17 cellular contexts compared by ENCODE assay signal in genomic region chr2:28492276-28492675, GRCh38. TPM values are rescaled to one million over a fixed set of nuclear protein-coding genes. Genes with fewer than 3 reads are reported as not detected.
DNase-seq lines count a peak whose midpoint lies in the region; ATAC-seq, FAIRE-seq and TF ChIP-seq lines count a peak whose summit lies in the region.
"Had no signal": no experiment of that assay in that cellular context is flagged by ENCODE, and none has a peak within 500 bp of the region (broad histone marks: within the 10 kb centered on the region; RNA-seq: fewer than 3 reads in every experiment).

No MANE protein-coding gene starts in this region.

- CTCF ChIA-PET in HEK293 (lab: Yijun Ruan, JAX), result interaction anchor here (0.6 to 1.5 kb wide), 11 partner anchors 10 to 1284 kb away, joined by 3 to 4 read pairs (median 3); no protein-coding TSS in a partner anchor

- POLR2A ChIA-PET in HEK293 (lab: Yijun Ruan, JAX), result no interaction called here

- peak; percentile 34 for ATAC-seq in esophagus mucosa
- ATAC-seq: CD8-positive, alpha-beta T cell; HepG2 had no signal

- H3K4me1 ChIP-seq in HEK293 (ENCODE audit: control insufficient read depth, insufficient read depth, low read length) (no peaks in the 10 kb centered on the region), small intestine (ENCODE audit: control insufficient read depth in 2 of 2, insufficient read depth in 1 of 2, low read depth in 1 of 2, low read length in 1 of 2) (no peaks in the 10 kb centered on the region)

- TF ChIP-seq CTCF in HEK293 (tag by site-specific recombination; IDR thresholded peaks at IDR 0.05) (no peak), type B pancreatic cell (conservative IDR thresholded peaks at IDR 0.05) (no peak)

- no peaks in the 10 kb centered on the region for H3K4me1 Mint-ChIP-seq in type B pancreatic cell (ENCODE audit: unreplicated experiment)
- H3K4me1 Mint-ChIP-seq: B cell had no signal

- no peaks in the 10 kb centered on the region for H3K36me3 ChIP-seq in HEK293 (ENCODE audit: control insufficient read depth in 2 of 2, insufficient read depth in 1 of 2, low read length in 2 of 2)
- H3K36me3 ChIP-seq in small intestine (ENCODE audit: control insufficient read depth in 2 of 2, insufficient read depth in 2 of 2, low read length in 2 of 2), result no peaks in the 10 kb centered on the region
- H3K36me3 ChIP-seq: BLaER1 treated with 17β-estradiol and CSF1 and Interleukin-3, amounts not matched to agents 10 nM and 100 nM had no signal

- WGBS in small intestine, 3 donors, result 13 to 54% (median 17%) methylated on average over 1 of the region's 1 CpG

- H3K4me3 Mint-ChIP-seq in type B pancreatic cell, result no peak overlapping the region
- H3K4me3 Mint-ChIP-seq: B cell; CD8-positive, alpha-beta T cell; H9 had no signal

- no peak for FAIRE-seq in small intestine (lab: Jason Lieb, UNC)
- FAIRE-seq: H1, HepG2 had no signal

- H3K27me3 Mint-ChIP-seq in type B pancreatic cell, result peaks cover 22% of the 10 kb centered on the region

- no peak overlapping the region for H3K27ac Mint-ChIP-seq in type B pancreatic cell
- H3K27ac Mint-ChIP-seq: B cell; CD8-positive, alpha-beta T cell; H9 had no signal

- no peaks in the 10 kb centered on the region for H3K36me3 Mint-ChIP-seq in type B pancreatic cell
- H3K36me3 Mint-ChIP-seq: CD8-positive, alpha-beta T cell had no signal

- peak; percentile 2 for DNase-seq in mesenteric fat pad (ENCODE audit: low spot score)
- peak; percentile 32 for DNase-seq in small intestine
- DNase-seq in activated T-cell treated with anti-CD3 and anti-CD28 coated beads, Interleukin-2, amount 50 U/mL, for 1 hour, result no peak
- no peak for DNase-seq in activated CD4-positive, alpha-beta T cell treated with anti-CD3 and anti-CD28 coated beads for 1 hour
- DNase-seq in type B pancreatic cell (ENCODE audit: extremely low spot score, unreplicated experiment), result no peak
- DNase-seq: 8988T; Calu3; CD8-positive, alpha-beta T cell; DMS79 treated with DMSO at 0.1 percent for 48 hours; GF-D8; H9 had no signal

- no peaks in the 10 kb centered on the region for H3K27me3 ChIP-seq in small intestine (ENCODE audit: control insufficient read depth in 2 of 2, insufficient read depth in 2 of 2, low read length in 2 of 2)
- H3K27me3 ChIP-seq: BLaER1 treated with 17β-estradiol and CSF1 and Interleukin-3, amounts not matched to agents 10 nM and 100 nM had no signal

- no peak overlapping the region for H3K27ac ChIP-seq in HEK293 (ENCODE audit: extremely low read depth, low read depth, low read length)
- H3K27ac ChIP-seq in small intestine (ENCODE audit: low read depth in 1 of 2, low read length in 1 of 2), result no peak overlapping the region
- H3K27ac ChIP-seq: BLaER1 treated with 17β-estradiol and CSF1 and Interleukin-3, amounts not matched to agents 10 nM and 100 nM had no signal

- no peaks in the 10 kb centered on the region for H3K9me3 Mint-ChIP-seq in type B pancreatic cell
- H3K9me3 Mint-ChIP-seq: CD8-positive, alpha-beta T cell; H9 had no signal

- H3K4me3 ChIP-seq in HEK293 (ENCODE audit: low read depth, low read length) (no peak overlapping the region), small intestine (ENCODE audit: low read depth in 1 of 2, low read length in 2 of 2) (no peak overlapping the region)
- H3K4me3 ChIP-seq: BLaER1 treated with 17β-estradiol and CSF1 and Interleukin-3, amounts not matched to agents 10 nM and 100 nM had no signal

- H3K9me3 ChIP-seq in HEK293 (ENCODE audit: control insufficient read depth, insufficient read depth, low read depth, low read length) (no peaks in the 10 kb centered on the region), small intestine (ENCODE audit: control insufficient read depth, low read depth) (no peaks in the 10 kb centered on the region)
- H3K9me3 ChIP-seq: BLaER1 treated with 17β-estradiol and CSF1 and Interleukin-3, amounts not matched to agents 10 nM and 100 nM had no signal

TF ChIP-seq in HEK293, 187 proteins besides CTCF, POLR2A, EP300 and RAD21:
- no peak for TF ChIP-seq ZNF670 (tag by site-specific recombination; IDR thresholded peaks at IDR 0.05; ENCODE audit: low read depth)
- no peak for TF ChIP-seq ZNF404 (tag by site-specific recombination; IDR thresholded peaks at IDR 0.05)
- TF ChIP-seq ZNF24 (tag by site-specific recombination; IDR thresholded peaks at IDR 0.05), result no peak
- TF ChIP-seq ZNF132 (tag by site-specific recombination; IDR thresholded peaks at IDR 0.05; ENCODE audit: borderline replicate concordance), result no peak
- no peak for TF ChIP-seq ZSCAN5A (tag by site-specific recombination; IDR thresholded peaks at IDR 0.05)
- no peak for TF ChIP-seq ZFP69B (tag by site-specific recombination; IDR thresholded peaks at IDR 0.05)
- no peak for TF ChIP-seq ZNF423 (tag by site-specific recombination; IDR thresholded peaks at IDR 0.05)
- TF ChIP-seq TRIM28 (IDR thresholded peaks at IDR 0.05; ENCODE audit: borderline replicate concordance, low read length), result no peak
- TF ChIP-seq OSR2 (tag by site-specific recombination; IDR thresholded peaks at IDR 0.05), result peak; percentile 64; the same call in 1 of the 2 replicates
- TF ChIP-seq ZNF133 (tag by site-specific recombination; IDR thresholded peaks at IDR 0.05), result no peak
- no peak for TF ChIP-seq ZBTB1 (tag by site-specific recombination; IDR thresholded peaks at IDR 0.05)
- TF ChIP-seq ZNF548 (tag by site-specific recombination; IDR thresholded peaks at IDR 0.05), result no peak
- TF ChIP-seq SP7 (tag by site-specific recombination; IDR thresholded peaks at IDR 0.05), result no peak
- no peak for TF ChIP-seq ZNF112 (tag by site-specific recombination; IDR thresholded peaks at IDR 0.05)
- TF ChIP-seq KLF1 (tag by site-specific recombination; IDR thresholded peaks at IDR 0.05), result peak; percentile 67
- TF ChIP-seq ZBTB20 (tag by site-specific recombination; IDR thresholded peaks at IDR 0.05), result no peak
- no peak for TF ChIP-seq ZBTB21 (tag by site-specific recombination; IDR thresholded peaks at IDR 0.05)

RNA-seq across cellular contexts. Expression of gene PLB1, which starts 3.6 kb away (rescaled TPM):
- total RNA-seq in esophagus mucosa (1.6 TPM), mesenteric fat pad (6.3 TPM), type B pancreatic cell (ENCODE audit: low replicate concordance) (1.9 and 3.4 TPM in 2 replicates)
- 1 to 10 TPM in 1 of 3 donors, under 1 TPM in 2; 0.45 to 1.3 (median 0.81) TPM for polyA plus RNA-seq in small intestine
- total RNA-seq: H9 had no signal

Comparison
In these comparisons a context has a peak if more than half of its experiments do, and no peak if none do; other contexts are left out.
1. DNase-seq: peak in mesenteric fat pad (single experiment) and small intestine (single experiment); none in activated T-cell treated with anti-CD3 and anti-CD28 coated beads, Interleukin-2, amount 50 U/mL, for 1 hour (single experiment), activated CD4-positive, alpha-beta T cell treated with anti-CD3 and anti-CD28 coated beads for 1 hour (single experiment) and type B pancreatic cell (single experiment).